21 cellular contexts compared by ENCODE assay signal in genomic region chr4:74555231-74555630, GRCh38.
A peak's percentile ranks its signal among the peaks of the same experiment; 100 is the strongest.
DNase-seq lines count a peak whose midpoint lies in the region; ATAC-seq and TF ChIP-seq lines count a peak whose summit lies in the region.
"Had no signal": no experiment of that assay in that cellular context is flagged by ENCODE, and none has a peak within 500 bp of the region (broad histone marks: within the 10 kb centered on the region; RNA-seq: fewer than 3 reads in every experiment).

No MANE protein-coding gene starts in this region.

- H3K27ac ChIP-seq in RWPE1, result no peak overlapping the region
- H3K27ac ChIP-seq: epithelial cell of prostate, right atrium auricular region had no signal

- no peak overlapping the region for H3K4me3 ChIP-seq in fibroblast of mammary gland (ENCODE audit: control insufficient read depth, low read depth, low read length)
- H3K4me3 ChIP-seq: GM23338, right atrium auricular region had no signal

- CTCF ChIA-PET in RWPE1 (lab: Yijun Ruan, JAX), result interaction anchor here (0.6 kb wide), 1 partner anchor 654 kb away, joined by 4 read pairs; no protein-coding TSS in a partner anchor

- ATAC-seq in GM19463 (IDR thresholded peaks at IDR 0.05; ENCODE audit: unreplicated experiment) (no peak), GM18861 (IDR thresholded peaks at IDR 0.05; ENCODE audit: unreplicated experiment) (no peak)
- ATAC-seq: GM23338; naive thymus-derived CD4-positive, alpha-beta T cell; stimulated activated effector memory CD8-positive, alpha-beta T cell treated with anti-CD3 and anti-CD28 coated beads, Interleukin-12 subunit alpha, Interleukin-12 subunit beta, amount 100 ng/mL, for 72 hours had no signal

- POLR2A ChIA-PET in RWPE1 (lab: Yijun Ruan, JAX; ENCODE audit: low non-redundant PET), result no interaction called here

- TF ChIP-seq CTCF in RWPE1 (conservative IDR thresholded peaks at IDR 0.05; ENCODE audit: low read depth) (no peak), fibroblast of mammary gland (conservative IDR thresholded peaks at IDR 0.05; ENCODE audit: control insufficient read depth, insufficient read depth, low read depth, low read length) (no peak)

- DNase-seq in AG08396 (ENCODE audit: low spot score) (peak; percentile 17), H4 (ENCODE audit: low spot score) (peak; percentile 30), RWPE1 (ENCODE audit: low spot score) (peak; percentile 50), fibroblast of mammary gland (ENCODE audit: low read depth) (peak; percentile 48), mesenteric fat pad (ENCODE audit: low spot score) (no peak), islet precursor cell (no peak)
- DNase-seq: activated CD4-positive, alpha-beta T cell treated with anti-CD3 and anti-CD28 coated beads for 1 hour; activated naive CD8-positive, alpha-beta T cell treated with anti-CD3 and anti-CD28 coated beads for 36 hours; dermis blood vessel endothelial cell; glutamatergic neuron; naive thymus-derived CD4-positive, alpha-beta T cell; NCI-H1417; NCI-H345; NK-92 treated with Interleukin-12 subunit alpha and Interleukin-12 subunit beta, amount 100 ng/mL, for 24 hours; stimulated activated CD4-positive, alpha-beta T cell treated with anti-CD3 and anti-CD28 coated beads, Interleukin-15, amount 100 ng/mL, for 24 hours had no signal

Comparison
In these comparisons a context has a peak if more than half of its experiments do, and no peak if none do; other contexts are left out.
1. DNase-seq: peak in AG08396 (single experiment), H4 (single experiment), RWPE1 (single experiment) and fibroblast of mammary gland (single experiment); none in mesenteric fat pad (single experiment) and islet precursor cell (single experiment).